Comparison of ENCODE assay signal across 1 cellular context in the genomic region with DNA sequence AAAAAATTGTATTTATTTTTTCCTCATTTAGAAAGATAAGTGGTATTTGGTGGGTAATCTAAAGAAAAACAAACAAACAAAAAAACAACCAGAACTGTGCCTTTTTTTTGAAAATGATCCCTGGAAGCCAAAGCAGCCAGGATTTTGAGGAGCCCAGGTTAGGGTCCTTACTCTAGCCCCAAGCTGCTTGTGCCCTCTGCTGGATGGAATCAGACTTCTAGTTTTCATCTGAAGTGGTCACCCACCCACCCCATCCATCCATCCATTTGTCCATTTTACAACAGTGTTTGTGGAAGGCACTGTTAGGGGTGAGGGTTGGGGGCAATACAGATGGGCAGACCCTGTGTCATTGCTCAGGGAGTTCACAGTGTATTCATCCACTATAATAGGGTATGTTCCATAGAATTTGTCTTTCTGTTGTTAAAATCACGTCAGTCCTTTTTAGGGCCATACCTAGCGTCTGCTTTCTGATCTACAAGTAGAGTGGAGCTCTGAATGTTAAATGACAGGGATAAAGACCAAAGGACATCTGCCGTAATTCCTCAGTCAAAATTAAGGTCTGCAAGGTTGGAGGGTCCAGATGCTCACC.
TF ChIP-seq lines count a peak whose summit lies in the region.

No MANE protein-coding gene starts in this region.

TF ChIP-seq in GM23338, 12 proteins besides CTCF, POLR2A, EP300 and RAD21 (continued from another document):
- TF ChIP-seq, protein P1, sequence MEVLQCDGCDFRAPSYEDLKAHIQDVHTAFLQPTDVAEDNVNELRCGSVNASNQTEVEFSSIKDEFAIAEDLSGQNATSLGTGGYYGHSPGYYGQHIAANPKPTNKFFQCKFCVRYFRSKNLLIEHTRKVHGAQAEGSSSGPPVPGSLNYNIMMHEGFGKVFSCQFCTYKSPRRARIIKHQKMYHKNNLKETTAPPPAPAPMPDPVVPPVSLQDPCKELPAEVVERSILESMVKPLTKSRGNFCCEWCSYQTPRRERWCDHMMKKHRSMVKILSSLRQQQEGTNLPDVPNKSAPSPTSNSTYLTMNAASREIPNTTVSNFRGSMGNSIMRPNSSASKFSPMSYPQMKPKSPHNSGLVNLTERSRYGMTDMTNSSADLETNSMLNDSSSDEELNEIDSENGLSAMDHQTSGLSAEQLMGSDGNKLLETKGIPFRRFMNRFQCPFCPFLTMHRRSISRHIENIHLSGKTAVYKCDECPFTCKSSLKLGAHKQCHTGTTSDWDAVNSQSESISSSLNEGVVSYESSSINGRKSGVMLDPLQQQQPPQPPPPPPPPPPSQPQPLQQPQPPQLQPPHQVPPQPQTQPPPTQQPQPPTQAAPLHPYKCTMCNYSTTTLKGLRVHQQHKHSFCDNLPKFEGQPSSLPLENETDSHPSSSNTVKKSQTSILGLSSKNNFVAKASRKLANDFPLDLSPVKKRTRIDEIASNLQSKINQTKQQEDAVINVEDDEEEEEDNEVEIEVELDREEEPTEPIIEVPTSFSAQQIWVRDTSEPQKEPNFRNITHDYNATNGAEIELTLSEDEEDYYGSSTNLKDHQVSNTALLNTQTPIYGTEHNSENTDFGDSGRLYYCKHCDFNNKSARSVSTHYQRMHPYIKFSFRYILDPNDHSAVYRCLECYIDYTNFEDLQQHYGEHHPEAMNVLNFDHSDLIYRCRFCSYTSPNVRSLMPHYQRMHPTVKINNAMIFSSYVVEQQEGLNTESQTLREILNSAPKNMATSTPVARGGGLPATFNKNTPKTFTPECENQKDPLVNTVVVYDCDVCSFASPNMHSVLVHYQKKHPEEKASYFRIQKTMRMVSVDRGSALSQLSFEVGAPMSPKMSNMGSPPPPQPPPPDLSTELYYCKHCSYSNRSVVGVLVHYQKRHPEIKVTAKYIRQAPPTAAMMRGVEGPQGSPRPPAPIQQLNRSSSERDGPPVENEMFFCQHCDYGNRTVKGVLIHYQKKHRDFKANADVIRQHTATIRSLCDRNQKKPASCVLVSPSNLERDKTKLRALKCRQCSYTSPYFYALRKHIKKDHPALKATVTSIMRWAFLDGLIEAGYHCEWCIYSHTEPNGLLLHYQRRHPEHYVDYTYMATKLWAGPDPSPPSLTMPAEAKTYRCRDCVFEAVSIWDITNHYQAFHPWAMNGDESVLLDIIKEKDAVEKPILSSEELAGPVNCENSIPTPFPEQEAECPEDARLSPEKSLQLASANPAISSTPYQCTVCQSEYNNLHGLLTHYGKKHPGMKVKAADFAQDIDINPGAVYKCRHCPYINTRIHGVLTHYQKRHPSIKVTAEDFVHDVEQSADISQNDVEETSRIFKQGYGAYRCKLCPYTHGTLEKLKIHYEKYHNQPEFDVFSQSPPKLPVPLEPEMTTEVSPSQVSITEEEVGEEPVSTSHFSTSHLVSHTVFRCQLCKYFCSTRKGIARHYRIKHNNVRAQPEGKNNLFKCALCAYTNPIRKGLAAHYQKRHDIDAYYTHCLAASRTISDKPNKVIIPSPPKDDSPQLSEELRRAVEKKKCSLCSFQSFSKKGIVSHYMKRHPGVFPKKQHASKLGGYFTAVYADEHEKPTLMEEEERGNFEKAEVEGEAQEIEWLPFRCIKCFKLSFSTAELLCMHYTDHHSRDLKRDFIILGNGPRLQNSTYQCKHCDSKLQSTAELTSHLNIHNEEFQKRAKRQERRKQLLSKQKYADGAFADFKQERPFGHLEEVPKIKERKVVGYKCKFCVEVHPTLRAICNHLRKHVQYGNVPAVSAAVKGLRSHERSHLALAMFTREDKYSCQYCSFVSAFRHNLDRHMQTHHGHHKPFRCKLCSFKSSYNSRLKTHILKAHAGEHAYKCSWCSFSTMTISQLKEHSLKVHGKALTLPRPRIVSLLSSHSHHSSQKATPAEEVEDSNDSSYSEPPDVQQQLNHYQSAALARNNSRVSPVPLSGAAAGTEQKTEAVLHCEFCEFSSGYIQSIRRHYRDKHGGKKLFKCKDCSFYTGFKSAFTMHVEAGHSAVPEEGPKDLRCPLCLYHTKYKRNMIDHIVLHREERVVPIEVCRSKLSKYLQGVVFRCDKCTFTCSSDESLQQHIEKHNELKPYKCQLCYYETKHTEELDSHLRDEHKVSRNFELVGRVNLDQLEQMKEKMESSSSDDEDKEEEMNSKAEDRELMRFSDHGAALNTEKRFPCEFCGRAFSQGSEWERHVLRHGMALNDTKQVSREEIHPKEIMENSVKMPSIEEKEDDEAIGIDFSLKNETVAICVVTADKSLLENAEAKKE (CRISPR knock-in tag; IDR thresholded peaks at IDR 0.05) = no peak
- TF ChIP-seq, protein P2, sequence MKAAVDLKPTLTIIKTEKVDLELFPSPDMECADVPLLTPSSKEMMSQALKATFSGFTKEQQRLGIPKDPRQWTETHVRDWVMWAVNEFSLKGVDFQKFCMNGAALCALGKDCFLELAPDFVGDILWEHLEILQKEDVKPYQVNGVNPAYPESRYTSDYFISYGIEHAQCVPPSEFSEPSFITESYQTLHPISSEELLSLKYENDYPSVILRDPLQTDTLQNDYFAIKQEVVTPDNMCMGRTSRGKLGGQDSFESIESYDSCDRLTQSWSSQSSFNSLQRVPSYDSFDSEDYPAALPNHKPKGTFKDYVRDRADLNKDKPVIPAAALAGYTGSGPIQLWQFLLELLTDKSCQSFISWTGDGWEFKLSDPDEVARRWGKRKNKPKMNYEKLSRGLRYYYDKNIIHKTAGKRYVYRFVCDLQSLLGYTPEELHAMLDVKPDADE (IDR thresholded peaks at IDR 0.05) = no peak
- TF ChIP-seq EZH2phosphoT487 (IDR thresholded peaks at IDR 0.05; ENCODE audit: unreplicated experiment) = no peak
